In the genomic region with DNA sequence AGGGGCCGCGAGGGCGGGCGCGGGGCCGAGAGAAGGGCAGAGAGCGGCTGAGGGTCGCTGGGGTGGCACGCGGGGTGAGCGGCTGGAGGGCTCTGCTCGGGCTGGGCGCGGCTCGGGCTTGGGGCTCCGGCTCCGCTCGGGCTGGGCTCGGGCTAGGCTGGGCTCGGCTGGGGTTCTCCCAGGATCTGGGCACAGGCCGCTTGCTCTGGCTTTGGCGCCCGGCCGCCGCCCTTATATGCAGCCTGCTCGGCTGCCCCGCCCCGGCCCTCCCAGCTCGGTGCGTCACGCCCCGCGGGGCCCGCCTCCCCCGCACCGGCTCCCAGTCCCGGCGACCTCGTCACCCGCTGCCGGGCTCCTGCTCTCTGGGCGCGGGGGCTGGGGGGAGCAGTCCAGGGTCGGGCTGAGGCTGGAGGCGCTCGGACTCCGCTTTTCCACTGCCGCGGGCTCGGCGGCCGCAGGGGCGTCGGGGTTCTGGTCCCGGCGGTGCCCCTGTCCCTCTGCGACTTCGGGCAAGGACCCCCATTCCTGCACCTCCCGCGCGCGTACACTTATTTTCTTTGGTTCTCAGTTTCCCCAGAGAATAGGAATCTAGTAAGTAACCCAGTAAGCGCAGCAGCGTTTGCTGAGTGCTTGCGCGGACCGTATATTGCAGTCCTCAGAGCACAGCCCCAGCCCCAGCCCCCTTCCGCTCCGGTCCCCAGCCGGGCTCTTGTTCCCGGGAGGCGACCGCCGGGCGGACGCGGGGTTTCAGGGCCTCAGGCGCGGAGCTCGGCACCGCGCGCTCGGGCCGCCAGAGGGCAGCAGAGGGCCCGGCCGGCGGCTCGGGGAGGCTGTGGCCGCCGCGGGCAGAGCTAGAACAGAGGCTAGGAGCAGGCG, we compare ENCODE assay signal across 8 cellular contexts. TPM values are rescaled to one million over a fixed set of nuclear protein-coding genes. Genes with fewer than 3 reads are reported as not detected.
DNase-seq lines count a peak whose midpoint lies in the region; ATAC-seq and TF ChIP-seq lines count a peak whose summit lies in the region.

A gene with protein sequence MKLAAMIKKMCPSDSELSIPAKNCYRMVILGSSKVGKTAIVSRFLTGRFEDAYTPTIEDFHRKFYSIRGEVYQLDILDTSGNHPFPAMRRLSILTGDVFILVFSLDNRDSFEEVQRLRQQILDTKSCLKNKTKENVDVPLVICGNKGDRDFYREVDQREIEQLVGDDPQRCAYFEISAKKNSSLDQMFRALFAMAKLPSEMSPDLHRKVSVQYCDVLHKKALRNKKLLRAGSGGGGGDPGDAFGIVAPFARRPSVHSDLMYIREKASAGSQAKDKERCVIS (minus strand): TSS at position 207 of the 876 bp plus-strand sequence. CDS start 214 bp downstream, outside the sequence.

- H3K36me3 ChIP-seq in breast epithelium (no peaks in the 10 kb centered on the region), smooth muscle cell (ENCODE audit: low read depth) (no peaks in the 10 kb centered on the region)

- H3K9me3 Mint-ChIP-seq in immature natural killer cell, result no peaks in the 10 kb centered on the region

- H3K79me2 ChIP-seq in smooth muscle cell (ENCODE audit: low read depth), result no peaks in the 10 kb centered on the region

- peaks cover 3% of the 10 kb centered on the region for H3F3A ChIP-seq in smooth muscle cell (ENCODE audit: low read depth)

- H3K9me3 ChIP-seq in breast epithelium (no peaks in the 10 kb centered on the region), smooth muscle cell (replicated peaks; ENCODE audit: low read depth) (no peaks in the 10 kb centered on the region)

- 2% methylated on average over 40 of the region's 93 CpGs for WGBS in smooth muscle cell (ENCODE audit: low lambda C conversion rate)

- DNase-seq in NCI-H146 treated with DMSO at 0.1 percent for 48 hours (lab: John Stamatoyannopoulos, UW; ENCODE audit: unreplicated experiment) (peak; percentile 56), breast epithelium (ENCODE audit: low spot score in 2 of 2) (peak; percentile 87 to 96), immature natural killer cell (peak; percentile 74 to 79 (median 76)), smooth muscle cell (lab: John Stamatoyannopoulos, UW; ENCODE audit: unreplicated experiment) (peak; percentile 87)

- H4K20me1 ChIP-seq in smooth muscle cell (ENCODE audit: low read depth), result peaks cover 30% of the 10 kb centered on the region

- TF ChIP-seq POLR2A in breast epithelium (IDR thresholded peaks at IDR 0.05), result peak; percentile 93

- ATAC-seq in HG02623 (IDR thresholded peaks at IDR 0.05; ENCODE audit: unreplicated experiment) (peak; percentile 64), HG03196 (IDR thresholded peaks at IDR 0.05; ENCODE audit: unreplicated experiment) (no peak)

- H3K4me1 ChIP-seq in breast epithelium (no peaks in the 10 kb centered on the region), smooth muscle cell (ENCODE audit: low read depth) (peaks cover 33% of the 10 kb centered on the region)

- H3K4me2 ChIP-seq in smooth muscle cell, result peak within 1 kb of the TSS; percentile 93

- H3K9ac ChIP-seq in smooth muscle cell (ENCODE audit: low read depth), result peak within 1 kb of the TSS; percentile 79

- H3K27ac ChIP-seq in VCaP (peak within 1 kb of the TSS; percentile 69), breast epithelium (peak within 1 kb of the TSS; percentile 80 to 83), smooth muscle cell (ENCODE audit: low read depth) (peak within 1 kb of the TSS; percentile 69)

- peaks cover 3 to 12% (median 7%) of the 10 kb centered on the region in 3 donors for H3K36me3 Mint-ChIP-seq in immature natural killer cell

- peaks cover 3 to 7% (median 5%) of the 10 kb centered on the region in 3 donors for H3K27me3 Mint-ChIP-seq in immature natural killer cell (ENCODE audit: low read depth in 3 of 3)

- peak within 1 kb of the TSS in 2 of 6 donors; percentile 31 to 74 for H3K27ac Mint-ChIP-seq in immature natural killer cell

- intact Hi-C loops in breast epithelium (cut with DNase I; ENCODE audit: low total_unique reads), result loop anchor here (2.0 to 10.0 kb wide), 3 partner anchors 148 to 1282 kb away; partner anchors contain the start of genes NCOR1 and PIGL

- peak within 1 kb of the TSS; percentile 90 for H2AFZ ChIP-seq in smooth muscle cell (ENCODE audit: low read depth)

- peak; percentile 97 for TF ChIP-seq CTCF in VCaP (conservative IDR thresholded peaks at IDR 0.05)
- peak; percentile 58 to 94 (median 70) for TF ChIP-seq CTCF in breast epithelium (IDR thresholded peaks at IDR 0.05)
- TF ChIP-seq CTCF in smooth muscle cell (IDR thresholded peaks at IDR 0.05; ENCODE audit: borderline replicate concordance, insufficient read depth, poor library complexity, severe bottlenecking), result peak; percentile 93

- H3K4me1 Mint-ChIP-seq in immature natural killer cell, result peaks cover 9 to 13% of the 10 kb centered on the region in 2 donors

- H3K27me3 ChIP-seq in breast epithelium (no peaks in the 10 kb centered on the region), smooth muscle cell (ENCODE audit: low read depth) (no peaks in the 10 kb centered on the region)

- H3K4me3 Mint-ChIP-seq in immature natural killer cell, result peak within 1 kb of the TSS; percentile 68 to 90 (median 82)

- H3K4me3 ChIP-seq in GM08714 (ENCODE audit: low read length), result peak within 1 kb of the TSS; percentile 50; the same call in 1 of the 2 replicates
- peak within 1 kb of the TSS; percentile 65 to 77 (median 70) for H3K4me3 ChIP-seq in breast epithelium
- peak within 1 kb of the TSS; percentile 72 for H3K4me3 ChIP-seq in smooth muscle cell

RNA-seq across cellular contexts. Expression of the gene that starts here (rescaled TPM):
- total RNA-seq in breast epithelium (100 to 1,000 TPM in 1 of 3 donors, 10 to 100 TPM in 2; 64.0 to 140 (median 75.0) TPM), smooth muscle cell (1.4 and 5.0 TPM in 2 replicates)
- polyA plus RNA-seq in immature natural killer cell (1 to 10 TPM in 1 of 3 donors, under 1 TPM in 2; 0.43 to 1.2 (median 0.96) TPM), smooth muscle cell (5.7 and 8.1 TPM in 2 replicates)

Comparison
In these comparisons a context has a peak if more than half of its experiments do, and no peak if none do; other contexts are left out.
1. RNA of the gene that starts here (total RNA-seq): 64.0 to 140 TPM in breast epithelium; 1.4 to 5.0 TPM in smooth muscle cell; every median in the first group is over 10 times any median in the second.
2. Peak in every context shown above with its lines, with median percentiles within 50 percentile points of each other: H3K4me3 ChIP-seq, DNase-seq, H3K27ac ChIP-seq and CTCF ChIP-seq.